ENCODE assay signal across 25 cellular contexts in the genomic region with DNA sequence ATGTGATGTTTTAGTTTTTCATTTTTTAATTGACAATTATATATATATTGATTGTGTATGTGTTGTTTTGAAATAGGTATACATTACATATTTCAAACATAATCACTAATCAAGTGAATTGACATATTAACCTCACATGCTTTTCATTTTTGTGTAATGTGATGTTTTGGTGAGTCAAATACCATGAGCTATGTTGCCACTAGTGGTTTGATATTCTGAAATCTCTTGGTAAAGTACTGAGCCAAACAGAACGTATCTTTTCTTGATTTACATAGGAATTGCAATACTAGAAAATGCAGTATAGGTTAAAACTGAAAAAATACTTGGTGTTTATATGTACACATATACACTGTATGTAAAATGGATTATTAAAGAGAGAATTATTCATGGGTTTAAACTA.
"Had no signal": no experiment of that assay in that cellular context is flagged by ENCODE, and none has a peak within 500 bp of the region (broad histone marks: within the 10 kb centered on the region; RNA-seq: fewer than 3 reads in every experiment).

No MANE protein-coding gene starts in this region.

- FAIRE-seq: endothelial cell of umbilical vein had no signal

- DNase-seq: cerebellar nuclear complex; colonic mucosa; effector CD4-positive, alpha-beta T cell; endodermal cell; erythroblast; foreskin melanocyte; heart left ventricle; hippocampal formation; islet precursor cell; mammary epithelial cell; mucosa of descending colon; naive thymus-derived CD8-positive, alpha-beta T cell; psoas muscle; retina; right lobe of liver; spleen; stimulated activated CD4-positive, alpha-beta T cell treated with anti-CD3 and anti-CD28 coated beads, Interleukin-15, amount 100 ng/mL, for 24 hours; stimulated activated CD4-positive, alpha-beta T cell treated with anti-CD3 and anti-CD28 coated beads, Interleukin-1b, Interleukin-23, amount 100 ng/mL, for 48 hours; stimulated activated CD4-positive, alpha-beta T cell treated with anti-CD3 and anti-CD28 coated beads, Interleukin-4, amount 100 ng/mL, for 24 hours; tibial artery; upper lobe of right lung had no signal

- H3K9me3 ChIP-seq: colonic mucosa, heart left ventricle, mucosa of descending colon, neutrophil, psoas muscle, right lobe of liver, spleen, tibial artery, upper lobe of right lung had no signal

- H3K36me3 ChIP-seq: colonic mucosa, heart left ventricle, neutrophil, right lobe of liver, spleen, tibial artery, upper lobe of right lung had no signal

- H3K4me3 ChIP-seq: colonic mucosa, heart left ventricle, mucosa of descending colon, psoas muscle, right lobe of liver, spleen, tibial artery, upper lobe of right lung had no signal

- H3K27me3 ChIP-seq: colonic mucosa, heart left ventricle, neutrophil, right lobe of liver, spleen, tibial artery, upper lobe of right lung had no signal

- ATAC-seq: heart left ventricle; left lobe of liver; mucosa of descending colon; naive thymus-derived CD8-positive, alpha-beta T cell; psoas muscle; right lobe of liver; stimulated activated memory B cell treated with anti-CD40 and anti-IgM and Interleukin-4, amounts not matched to agents 10 μg/mL and 1 μg/mL and 100 μg/mL, for 72 hours; upper lobe of right lung had no signal

- H3K27ac ChIP-seq: colonic mucosa, heart left ventricle, neutrophil, psoas muscle, right lobe of liver, spleen, tibial artery, upper lobe of right lung had no signal

- H3K4me1 ChIP-seq: colonic mucosa, right lobe of liver had no signal
